In genomic region chr17:48908047-48908843, GRCh38 we compare ENCODE assay signal across 8 cellular contexts.
DNase-seq lines count a peak whose midpoint lies in the region; ATAC-seq and TF ChIP-seq lines count a peak whose summit lies in the region.

Gene UBE2Z (plus strand): TSS chr17:48908407. CDS start chr17:48908504, 97 bp downstream.

- TF ChIP-seq EP300 in Ishikawa (IDR thresholded peaks at IDR 0.05; ENCODE audit: borderline replicate concordance) = peak; percentile 24; the same call in 1 of the 2 replicates

- peak; percentile 98 for TF ChIP-seq POLR2A in erythroblast (IDR thresholded peaks at IDR 0.05; ENCODE audit: low read length)

- peak within 1 kb of the TSS; percentile 57 for H3K4me3 ChIP-seq in mucosa of stomach (ENCODE audit: low read length)

- peak; percentile 85 for DNase-seq in DMS153 treated with DMSO at 0.1 percent for 48 hours (lab: John Stamatoyannopoulos, UW; ENCODE audit: unreplicated experiment)
- peak; percentile 83 for DNase-seq in OCI-M2 (lab: John Stamatoyannopoulos, UW; ENCODE audit: unreplicated experiment)
- DNase-seq in activated T-cell treated with anti-CD3 and anti-CD28 coated beads for 48 hours (ENCODE audit: low read depth) = peak; percentile 88
- DNase-seq in erythroblast (lab: John Stamatoyannopoulos, UW) = peak; percentile 96 to 98
- DNase-seq in stimulated activated CD8-positive, alpha-beta memory T cell treated with anti-CD3 and anti-CD28 coated beads, Interleukin-7, amount 100 ng/mL, for 1 hour (ENCODE audit: low read depth in 2 of 2) = peak; percentile 78 to 81

- peak; percentile 77 for ATAC-seq in GM21529 (IDR thresholded peaks at IDR 0.05; ENCODE audit: unreplicated experiment)

- no peak for TF ChIP-seq RAD21 in Ishikawa (IDR thresholded peaks at IDR 0.05; ENCODE audit: low read depth)

- no peaks in the 10 kb centered on the region for H3K9me3 ChIP-seq in mucosa of stomach (ENCODE audit: control insufficient read depth, low read length)

- H3K27me3 ChIP-seq in mucosa of stomach (ENCODE audit: control insufficient read depth, insufficient read depth, low read length) = no peaks in the 10 kb centered on the region

- peak within 1 kb of the TSS; percentile 79 for H3K9ac ChIP-seq in mucosa of stomach (ENCODE audit: low read length)

- H3K36me3 ChIP-seq in mucosa of stomach (ENCODE audit: control insufficient read depth, insufficient read depth, low read length) = no peaks in the 10 kb centered on the region

- H3K4me1 ChIP-seq in mucosa of stomach (ENCODE audit: control insufficient read depth, insufficient read depth, low read length) = peaks cover 25% of the 10 kb centered on the region

TF ChIP-seq in Ishikawa, 13 proteins besides CTCF, POLR2A, EP300 and RAD21:
- no peak; the same call in 1 of the 2 replicates for TF ChIP-seq CREB1 (IDR thresholded peaks at IDR 0.05; ENCODE audit: low read depth)
- no peak for TF ChIP-seq USF1 (IDR thresholded peaks at IDR 0.05)
- no peak for TF ChIP-seq NFIC (IDR thresholded peaks at IDR 0.05)
- TF ChIP-seq, protein P1, sequence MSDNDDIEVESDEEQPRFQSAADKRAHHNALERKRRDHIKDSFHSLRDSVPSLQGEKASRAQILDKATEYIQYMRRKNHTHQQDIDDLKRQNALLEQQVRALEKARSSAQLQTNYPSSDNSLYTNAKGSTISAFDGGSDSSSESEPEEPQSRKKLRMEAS (IDR thresholded peaks at IDR 0.05) = peak; percentile 54
- TF ChIP-seq TCF12 (IDR thresholded peaks at IDR 0.05; ENCODE audit: low read depth) = peak; percentile 42; the same call in 1 of the 2 replicates
- no peak for TF ChIP-seq CEBPB (IDR thresholded peaks at IDR 0.05)
- TF ChIP-seq TAF1 (IDR thresholded peaks at IDR 0.05; ENCODE audit: low read depth) = peak; percentile 89
- no peak for TF ChIP-seq ZBTB7A (IDR thresholded peaks at IDR 0.05; ENCODE audit: low read depth)
- no peak for TF ChIP-seq FOXM1 (IDR thresholded peaks at IDR 0.05; ENCODE audit: borderline replicate concordance, low read depth)
- peak; percentile 62 for TF ChIP-seq EGR1 (IDR thresholded peaks at IDR 0.05)
- peak; percentile 74 for TF ChIP-seq YY1 (IDR thresholded peaks at IDR 0.05; ENCODE audit: low read depth)
- TF ChIP-seq TEAD4 (IDR thresholded peaks at IDR 0.05) = no peak
TF ChIP-seq in Ishikawa: peak in this region for 5.

Comparison
In these comparisons a context has a peak if more than half of its experiments do, and no peak if none do; other contexts are left out.
1. Peak in every context shown above with its lines: DNase-seq, ATAC-seq and H3K4me3 ChIP-seq.